Comparison of ENCODE assay signal across 10 cellular contexts in the genomic region with DNA sequence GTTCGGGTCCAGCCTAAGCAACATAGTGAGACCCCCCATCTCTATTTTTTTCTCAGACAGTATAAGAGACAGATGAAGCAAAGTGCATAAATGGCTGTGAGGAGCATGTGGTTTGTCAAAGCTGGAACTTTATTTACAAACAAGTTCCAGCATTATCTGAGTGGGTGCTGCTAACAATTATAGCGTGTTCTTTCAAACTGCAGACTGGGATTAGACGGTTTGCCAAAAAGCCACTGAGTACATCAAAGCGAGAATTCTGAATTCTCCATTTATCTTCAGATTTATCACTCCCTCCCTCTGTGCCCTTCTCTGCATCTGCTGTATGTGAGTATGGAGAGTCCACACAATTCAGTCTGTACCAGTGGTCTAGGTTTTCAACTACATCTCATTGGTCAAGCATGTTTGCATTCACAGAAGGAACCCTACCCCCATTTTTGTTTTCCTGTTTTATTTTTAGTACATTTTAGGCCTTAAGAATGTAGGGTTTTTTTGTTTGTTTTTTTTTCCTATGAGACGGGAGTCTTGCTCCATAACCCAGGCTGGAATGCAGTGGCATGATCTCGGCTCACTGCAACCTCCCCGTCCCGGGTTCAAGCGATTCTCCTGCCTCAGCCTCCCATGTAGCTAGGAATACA. TPM values are rescaled to one million over a fixed set of nuclear protein-coding genes. Genes with fewer than 3 reads are reported as not detected.
DNase-seq lines count a peak whose midpoint lies in the region; ATAC-seq and TF ChIP-seq lines count a peak whose summit lies in the region.
"Had no signal": no experiment of that assay in that cellular context is flagged by ENCODE, and none has a peak within 500 bp of the region (broad histone marks: within the 10 kb centered on the region; RNA-seq: fewer than 3 reads in every experiment).

No MANE protein-coding gene starts in this region.

- peak in 2 of 4 donors; percentile 12 to 13 for ATAC-seq in psoas muscle
- no peak for ATAC-seq in HG02870 (IDR thresholded peaks at IDR 0.05; ENCODE audit: unreplicated experiment)
- ATAC-seq in GM18858 (IDR thresholded peaks at IDR 0.05; ENCODE audit: unreplicated experiment), result no peak
- ATAC-seq in HG02885 (IDR thresholded peaks at IDR 0.05; ENCODE audit: poor library complexity, unreplicated experiment), result no peak

- CTCF ChIA-PET in BJ (lab: Yijun Ruan, JAX), result interaction anchor here (0.6 to 7.2 kb wide), 11 partner anchors 18 to 357 kb away, joined by 3 to 84 read pairs (median 15); partner anchors contain the start of genes BEST1 and INCENP

- peak overlapping the region; percentile 33 for H3K27ac ChIP-seq in SJSA1
- peak overlapping the region; percentile 71 for H3K27ac ChIP-seq in psoas muscle

- H3K27me3 ChIP-seq in BJ (ENCODE audit: control insufficient read depth, insufficient read depth, low read length) (no peaks in the 10 kb centered on the region), SJSA1 (replicated peaks) (no peaks in the 10 kb centered on the region), psoas muscle (ENCODE audit: insufficient read depth in 3 of 3, low read length in 2 of 3) (no peaks in the 10 kb centered on the region)

- H3K36me3 ChIP-seq in BJ (ENCODE audit: control insufficient read depth, insufficient read depth, low read length) (no peaks in the 10 kb centered on the region), SJSA1 (no peaks in the 10 kb centered on the region), psoas muscle (ENCODE audit: insufficient read depth in 1 of 2, low read depth in 1 of 2) (no peaks in the 10 kb centered on the region)

- TF ChIP-seq CTCF in BJ (IDR thresholded peaks at IDR 0.05; ENCODE audit: insufficient read depth, low read depth, low read length) (no peak), psoas muscle (IDR thresholded peaks at IDR 0.05) (no peak)

- peaks cover 47% of the 10 kb centered on the region for H3K4me1 ChIP-seq in SJSA1 (replicated peaks)
- H3K4me1 ChIP-seq in psoas muscle, result peaks cover 27% of the 10 kb centered on the region

- 35 to 40% (median 35%) methylated on average over 9 of the region's 9 CpGs for WGBS in psoas muscle, 3 donors

- POLR2A ChIA-PET in BJ (lab: Charles Lee), result no interaction called here

- DNase-seq in BJ (ENCODE audit: low read depth) (no peak), SJSA1 (ENCODE audit: low read depth in 1 of 2, low spot score in 2 of 2) (peak in 1 of 2 experiments; percentile 73), fibroblast of gingiva (ENCODE audit: low read depth) (peak; percentile 84), psoas muscle (no peak), OCI-M2 (lab: John Stamatoyannopoulos, UW; ENCODE audit: unreplicated experiment) (no peak)
- DNase-seq: GF-D8, glutamatergic neuron had no signal

- H3K4me3 ChIP-seq in BJ (ENCODE audit: low read depth, low read length) (peak overlapping the region; percentile 8), SJSA1 (peak overlapping the region; percentile 0; the same call in 1 of the 2 replicates), psoas muscle (peak overlapping the region; percentile 47)

- 0 out of 2 replicates have a peak, but pooled peaks cover 3% of the 10 kb centered on the region for H3K9me3 ChIP-seq in SJSA1 (replicated peaks)
- H3K9me3 ChIP-seq in psoas muscle, result no peaks in the 10 kb centered on the region

- intact Hi-C loops in psoas muscle (cut with DNase I), result loop anchor here in 1 of 2 donors (5.0 kb wide), 2 partner anchors 208 to 308 kb away; no protein-coding TSS in a partner anchor

RNA-seq across cellular contexts. Expression of gene INCENP, which starts 18.1 kb away (rescaled TPM):
- polyA plus RNA-seq in BJ (2011; rRNA removed) (9.8 and 14.2 TPM in 2 replicates), psoas muscle (10 to 100 TPM in 1 of 3 donors, 1 to 10 TPM in 2; 4.8 to 19.0 (median 4.9) TPM)
- 12.7 and 18.2 TPM in 2 replicates for polyA minus RNA-seq in BJ (2011; rRNA and poly(A)+ RNA removed)
- 52.9 and 102 TPM in 2 replicates for total RNA-seq in SJSA1 (2014; rRNA removed; shearing (Covaris generic))
- total RNA-seq in psoas muscle, result 10 to 100 TPM; 11.0 to 20.1 (median 12.5) TPM
